ENCODE assay signal across 1 cellular context in genomic region chr16:1343428-1344242, GRCh38.
TF ChIP-seq lines count a peak whose summit lies in the region.

No MANE protein-coding gene starts in this region.

TF ChIP-seq in liver, 16 proteins besides CTCF, POLR2A, EP300 and RAD21 (continued from another document):
- no peak for TF ChIP-seq REST (IDR thresholded peaks at IDR 0.05)
- TF ChIP-seq SP1 (IDR thresholded peaks at IDR 0.05): peak; percentile 1
- no peak for TF ChIP-seq NR2F2 (IDR thresholded peaks at IDR 0.05)
- no peak for TF ChIP-seq FOXA1 (IDR thresholded peaks at IDR 0.05)
